ENCODE assay signal across 8 cellular contexts in genomic region chr7:55597944-55598499, GRCh38. TPM values are rescaled to one million over a fixed set of nuclear protein-coding genes. Genes with fewer than 3 reads are reported as not detected.
DNase-seq lines count a peak whose midpoint lies in the region; ATAC-seq, FAIRE-seq and TF ChIP-seq lines count a peak whose summit lies in the region.
"Not testable (repeated sequence)": the region's sequence is repeated elsewhere in the genome, so short reads cannot be mapped to it uniquely, and the experiment has no call there.

No MANE protein-coding gene starts in this region.

- H3K27ac ChIP-seq in RWPE1, body of pancreas: not testable (repeated sequence)

- not testable (repeated sequence) for H3K9me3 ChIP-seq in body of pancreas

- CTCF ChIA-PET in RWPE1 (lab: Yijun Ruan, JAX): interaction anchor here (0.7 kb wide), 2 partner anchors 80 to 198 kb away, joined by 3 to 5 read pairs; no protein-coding TSS in a partner anchor

- 38 to 50% methylated on average over 4 of the region's 4 CpGs for WGBS in body of pancreas, 2 donors

- POLR2A ChIA-PET in RWPE1 (lab: Yijun Ruan, JAX; ENCODE audit: low non-redundant PET): not testable (repeated sequence)

- H3K4me1 ChIP-seq in body of pancreas: not testable (repeated sequence)

- ATAC-seq in body of pancreas: peak; percentile 52
- peak; percentile 64 for ATAC-seq in Right ventricle myocardium superior (ENCODE audit: poor library complexity)
- ATAC-seq in omental fat pad (ENCODE audit: low FRiP score): peak; percentile 29

- H3K27me3 ChIP-seq in body of pancreas: not testable (repeated sequence)

- FAIRE-seq in GM12892 (lab: Jason Lieb, UNC): peak; percentile 74

- intact Hi-C loops in body of pancreas (cut with DNase I): not testable (repeated sequence)
- intact Hi-C loops in Right ventricle myocardium superior (cut with DNase I): loop anchor here (10.0 kb wide), 1 partner anchor 313 kb away; no protein-coding TSS in a partner anchor

- not testable (repeated sequence) for TF ChIP-seq POLR2A in GM12892 (IDR thresholded peaks at IDR 0.05; ENCODE audit: low read depth, low read length); body of pancreas (IDR thresholded peaks at IDR 0.05)

- H3K36me3 ChIP-seq in body of pancreas (replicated peaks in 1 of 2; ENCODE audit: insufficient read depth in 1 of 2, low read depth in 2 of 2): not testable (repeated sequence)

- peak; percentile 51 for TF ChIP-seq CTCF in AG09309 (IDR thresholded peaks at IDR 0.05; ENCODE audit: control insufficient read depth, insufficient read depth, low read depth, low read length, missing control alignments)
- TF ChIP-seq CTCF in RWPE1 (conservative IDR thresholded peaks at IDR 0.05; ENCODE audit: low read depth): peak; percentile 39
- TF ChIP-seq CTCF in body of pancreas (IDR thresholded peaks at IDR 0.05): peak in 6 of 7 experiments; percentile 12 to 60 (median 50)
- not testable (repeated sequence) for TF ChIP-seq CTCF in omental fat pad (IDR thresholded peaks at IDR 0.05)

- H3K4me3 ChIP-seq in AG09309 (ENCODE audit: control insufficient read depth, low read depth, low read length); body of pancreas: not testable (repeated sequence)

- not testable (repeated sequence) for DNase-seq in AG09309 (ENCODE audit: low read depth); GM12892 (ENCODE audit: insufficient read length); RWPE1 (ENCODE audit: low spot score); body of pancreas; Right ventricle myocardium superior; omental fat pad (ENCODE audit: low spot score)
- DNase-seq in HCEC 1CT: peak; percentile 51
- peak; percentile 31 for DNase-seq in LHCN-M2 (ENCODE audit: low read depth)

RNA-seq across cellular contexts. Expression of gene VOPP1, which starts 25.7 kb away (rescaled TPM):
- polyA plus RNA-seq in GM12892 (2012; ENCODE audit: missing spikeins): 210 TPM
- total RNA-seq in LHCN-M2 (2014; rRNA removed) (192 and 201 TPM in 2 replicates), body of pancreas (10 to 100 TPM; 25.1 to 30.6 TPM), Right ventricle myocardium superior (21.8 TPM), omental fat pad (10 to 100 TPM; 31.3 to 64.0 (median 57.9) TPM)
- 169 TPM for polyA plus RNA-seq in LHCN-M2 (2012)
